Comparison of ENCODE assay signal across 8 cellular contexts in genomic region chr20:19275630-19276071, GRCh38.
DNase-seq lines count a peak whose midpoint lies in the region; ATAC-seq, FAIRE-seq and TF ChIP-seq lines count a peak whose summit lies in the region.

No MANE protein-coding gene starts in this region.

- no peak for TF ChIP-seq CTCF in LNCaP clone FGC (IDR thresholded peaks at IDR 0.05; ENCODE audit: control insufficient read depth, extremely low read depth, insufficient read depth)

- ATAC-seq in GM18505 (IDR thresholded peaks at IDR 0.05; ENCODE audit: unreplicated experiment), result no peak
- ATAC-seq in GM18520 (IDR thresholded peaks at IDR 0.05; ENCODE audit: unreplicated experiment), result no peak

- H3K4me1 ChIP-seq in small intestine (ENCODE audit: control insufficient read depth in 2 of 2, insufficient read depth in 1 of 2, low read depth in 1 of 2, low read length in 1 of 2), result peaks cover 0 to 3% of the 10 kb centered on the region in 2 donors

- peak overlapping the region in 1 of 2 donors; percentile 63 for H3K27ac ChIP-seq in small intestine (ENCODE audit: low read depth in 1 of 2, low read length in 1 of 2)

- WGBS in small intestine, 3 donors, result 14 to 32% (median 20%) methylated on average over 7 of the region's 7 CpGs

- no peaks in the 10 kb centered on the region for H3K27me3 ChIP-seq in small intestine (ENCODE audit: control insufficient read depth in 2 of 2, insufficient read depth in 2 of 2, low read length in 2 of 2)

- FAIRE-seq in small intestine (lab: Jason Lieb, UNC), result no peak

- no peaks in the 10 kb centered on the region for H3K9me3 ChIP-seq in small intestine (ENCODE audit: control insufficient read depth, low read depth)

- no peak overlapping the region for H3K4me3 ChIP-seq in LNCaP clone FGC (ENCODE audit: low read depth, low read length)
- H3K4me3 ChIP-seq in small intestine (ENCODE audit: low read depth in 1 of 2, low read length in 2 of 2), result no peak overlapping the region

- DNase-seq in LNCaP clone FGC (ENCODE audit: low read depth) (peak; percentile 64), anterior cingulate cortex (lab: John Stamatoyannopoulos, UW) (peak in 46 of 58 donors; percentile 7 to 79 (median 36)), hypothalamus (lab: John Stamatoyannopoulos, UW) (peak in 34 of 51 donors; percentile 6 to 78 (median 30)), small intestine (peak; percentile 49), germinal center (ENCODE audit: low spot score) (no peak), SKM-1 treated with dmso at 0.1 percent for 144 hours (lab: John Stamatoyannopoulos, UW; ENCODE audit: unreplicated experiment) (no peak)

- no peak for TF ChIP-seq POLR2A in GM18505 (IDR thresholded peaks at IDR 0.05; ENCODE audit: borderline replicate concordance, extremely low read depth, insufficient read depth, insufficient read length)

- H3K36me3 ChIP-seq in small intestine (ENCODE audit: control insufficient read depth in 2 of 2, insufficient read depth in 2 of 2, low read length in 2 of 2), result no peaks in the 10 kb centered on the region

Comparison
In these comparisons a context has a peak if more than half of its experiments do, and no peak if none do; other contexts are left out.
1. DNase-seq: peak in LNCaP clone FGC (single experiment), anterior cingulate cortex (46 of 58), hypothalamus (34 of 51) and small intestine (single experiment); none in germinal center (single experiment) and SKM-1 treated with dmso at 0.1 percent for 144 hours (single experiment).